In the genomic region with DNA sequence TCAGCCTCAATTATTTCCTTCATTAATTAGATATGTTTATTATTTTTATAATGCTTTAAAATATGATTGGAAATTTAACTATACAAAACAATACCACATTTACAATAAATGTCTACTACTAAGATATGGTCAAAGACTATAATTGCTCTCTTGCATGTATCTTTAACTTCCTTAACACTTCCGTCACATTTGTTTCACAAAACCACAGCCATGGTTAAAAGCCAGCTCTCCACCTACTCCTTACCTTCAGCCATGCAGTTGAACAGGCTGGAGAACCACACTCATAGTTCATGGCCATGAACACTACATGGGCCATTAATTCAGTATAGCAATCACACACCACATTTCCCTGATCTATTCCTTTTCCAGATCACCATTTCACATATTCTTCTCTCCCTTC, we compare ENCODE assay signal across 19 cellular contexts.
"Had no signal": no experiment of that assay in that cellular context is flagged by ENCODE, and none has a peak within 500 bp of the region (broad histone marks: within the 10 kb centered on the region; RNA-seq: fewer than 3 reads in every experiment).

No MANE protein-coding gene starts in this region.

- H3K27me3 Mint-ChIP-seq: activated naive CD4-positive, alpha-beta T cell treated with anti-CD3 and anti-CD28 coated beads, Interleukin-2, amount 50 U/mL, for 24 hours; brain; progenitor cell of endocrine pancreas; type B pancreatic cell had no signal

- H3K27ac Mint-ChIP-seq: activated naive CD4-positive, alpha-beta T cell treated with anti-CD3 and anti-CD28 coated beads, Interleukin-2, amount 50 U/mL, for 24 hours; brain; immature natural killer cell; mesothelial cell of epicardium; natural killer cell; progenitor cell of endocrine pancreas; type B pancreatic cell had no signal

- H3K4me3 ChIP-seq: hepatocyte, left lung, thoracic aorta, vagina had no signal

- H3K27ac ChIP-seq: hepatocyte, left lung, thoracic aorta, vagina had no signal

- H3K27me3 ChIP-seq: hepatocyte, left lung, vagina had no signal

- H3K9me3 Mint-ChIP-seq: activated naive CD4-positive, alpha-beta T cell treated with anti-CD3 and anti-CD28 coated beads, Interleukin-2, amount 50 U/mL, for 24 hours; immature natural killer cell; natural killer cell; type B pancreatic cell had no signal

- ATAC-seq: left lung, natural killer cell had no signal

- H3K36me3 Mint-ChIP-seq: natural killer cell had no signal

- H3K4me1 Mint-ChIP-seq: mesothelial cell of epicardium had no signal

- H3K4me3 Mint-ChIP-seq: activated naive CD4-positive, alpha-beta T cell treated with anti-CD3 and anti-CD28 coated beads, Interleukin-2, amount 50 U/mL, for 24 hours; brain; immature natural killer cell; mesothelial cell of epicardium; natural killer cell; type B pancreatic cell had no signal

- H3K4me1 ChIP-seq: left lung, vagina had no signal

- H3K36me3 ChIP-seq: left lung, thoracic aorta had no signal

- H3K9me3 ChIP-seq: left lung, thoracic aorta, vagina had no signal

- DNase-seq: activated gamma-delta T cell treated with Interleukin-2 at 50 U/mL for 16 hours; activated T-cell treated with anti-CD3 and anti-CD28 coated beads, Interleukin-2, amount 50 U/mL, for 1 hour; anterior cingulate cortex; effector CD4-positive, alpha-beta T cell; foreskin fibroblast; immature natural killer cell; kidney glomerular epithelial cell; left lung; natural killer cell; stimulated activated CD4-positive, alpha-beta T cell treated with anti-CD3 and anti-CD28 coated beads, Interleukin-2, amount 100 ng/mL, for 48 hours; stimulated activated naive CD4-positive, alpha-beta T cell treated with Interleukin-2 at 50 U/mL for 16 hours had no signal
